In genomic region chr14:81436296-81437138, GRCh38 we compare ENCODE assay signal across 8 cellular contexts. TPM values are rescaled to one million over a fixed set of nuclear protein-coding genes. Genes with fewer than 3 reads are reported as not detected.
DNase-seq lines count a peak whose midpoint lies in the region; ATAC-seq and TF ChIP-seq lines count a peak whose summit lies in the region.

No MANE protein-coding gene starts in this region.

- H3K4me2 ChIP-seq in Loucy (ENCODE audit: low read depth, low read length, poor library complexity, severe bottlenecking) = peak overlapping the region; percentile 30

- TF ChIP-seq CTCF in Loucy (conservative IDR thresholded peaks at IDR 0.05; ENCODE audit: low read length) (no peak), body of pancreas (IDR thresholded peaks at IDR 0.05) (no peak), psoas muscle (IDR thresholded peaks at IDR 0.05) (no peak)

- TF ChIP-seq POLR2A in body of pancreas (IDR thresholded peaks at IDR 0.05) = no peak

- H3K27me3 ChIP-seq in H7 (ENCODE audit: control insufficient read depth, insufficient read depth, low read length) (peaks cover 11% of the 10 kb centered on the region), Loucy (ENCODE audit: insufficient read depth, low read length, poor library complexity, severe bottlenecking) (peaks cover 59% of the 10 kb centered on the region), body of pancreas (no peaks in the 10 kb centered on the region), psoas muscle (ENCODE audit: insufficient read depth in 3 of 3, low read length in 2 of 3) (no peaks in the 10 kb centered on the region)

- H3K4me3 Mint-ChIP-seq in T-helper 1 cell treated with Interleukin-12 subunit alpha and Interleukin-12 subunit beta and Interleukin-4 antibody, amounts not matched to agents 30 μg/mL and 1 μg/mL, for 36 hours = peak overlapping the region; percentile 61

- H3K79me2 ChIP-seq in Loucy (ENCODE audit: insufficient read depth, low read length) = no peaks in the 10 kb centered on the region

- H3K27me3 Mint-ChIP-seq in T-helper 1 cell treated with Interleukin-12 subunit alpha and Interleukin-12 subunit beta and Interleukin-4 antibody, amounts not matched to agents 30 μg/mL and 1 μg/mL, for 36 hours (ENCODE audit: low read depth) = peaks cover 83% of the 10 kb centered on the region

- no peak overlapping the region for H3K27ac Mint-ChIP-seq in T-helper 1 cell treated with Interleukin-12 subunit alpha and Interleukin-12 subunit beta and Interleukin-4 antibody, amounts not matched to agents 30 μg/mL and 1 μg/mL, for 36 hours

- H3K4me1 ChIP-seq in Loucy (ENCODE audit: insufficient read depth, low read length, poor library complexity, severe bottlenecking) = peaks cover 3% of the 10 kb centered on the region
- peaks cover 14% of the 10 kb centered on the region for H3K4me1 ChIP-seq in body of pancreas
- peaks cover 21% of the 10 kb centered on the region for H3K4me1 ChIP-seq in psoas muscle

- no peak overlapping the region for H3K9ac ChIP-seq in Loucy (ENCODE audit: low read depth, low read length, poor library complexity, severe bottlenecking)

- H3K36me3 ChIP-seq in H7 (replicated peaks; ENCODE audit: control insufficient read depth, insufficient read depth, low read length) = no peaks in the 10 kb centered on the region
- no peaks in the 10 kb centered on the region for H3K36me3 ChIP-seq in Loucy (ENCODE audit: insufficient read depth, low read length)
- no peaks in the 10 kb centered on the region for H3K36me3 ChIP-seq in body of pancreas (replicated peaks in 1 of 2; ENCODE audit: insufficient read depth in 1 of 2, low read depth in 2 of 2)
- H3K36me3 ChIP-seq in psoas muscle (ENCODE audit: insufficient read depth in 1 of 2, low read depth in 1 of 2) = no peaks in the 10 kb centered on the region

- no peaks in the 10 kb centered on the region for H4K20me1 ChIP-seq in Loucy (ENCODE audit: insufficient read depth, low read length, poor library complexity, severe bottlenecking)

- peak; percentile 97 for ATAC-seq in body of pancreas
- peak; percentile 96 to 98 (median 97) for ATAC-seq in psoas muscle
- ATAC-seq in GM18520 (IDR thresholded peaks at IDR 0.05; ENCODE audit: unreplicated experiment) = no peak

- H3K4me3 ChIP-seq in H7 (ENCODE audit: insufficient read depth, low read depth, low read length) = peak overlapping the region; percentile 83
- H3K4me3 ChIP-seq in Loucy (ENCODE audit: low read length, poor library complexity, severe bottlenecking) = peak overlapping the region; percentile 50
- H3K4me3 ChIP-seq in body of pancreas = peak overlapping the region in 1 of 2 donors; percentile 54
- peak overlapping the region; percentile 71 for H3K4me3 ChIP-seq in psoas muscle

- intact Hi-C loops in body of pancreas (cut with DNase I) = no loop called here
- intact Hi-C loops in psoas muscle (cut with DNase I) = loop anchor here in 1 of 2 donors (5.0 kb wide), 1 partner anchor 34 kb away; the partner anchor contains the start of gene STON2

- WGBS in body of pancreas, 2 donors = 1 to 5% methylated on average over 13 to 27 of the region's 79 CpGs
- WGBS in psoas muscle, 3 donors = 1 to 2% (median 1%) methylated on average over 62 to 79 of the region's 79 CpGs

- no peaks in the 10 kb centered on the region for H3F3A ChIP-seq in Loucy (ENCODE audit: low read depth)

- no peaks in the 10 kb centered on the region for H3K9me3 Mint-ChIP-seq in T-helper 1 cell treated with Interleukin-12 subunit alpha and Interleukin-12 subunit beta and Interleukin-4 antibody, amounts not matched to agents 30 μg/mL and 1 μg/mL, for 36 hours

- no peaks in the 10 kb centered on the region for H3K9me3 ChIP-seq in Loucy (ENCODE audit: insufficient read depth, low read depth, low read length)
- H3K9me3 ChIP-seq in body of pancreas = no peaks in the 10 kb centered on the region
- no peaks in the 10 kb centered on the region for H3K9me3 ChIP-seq in psoas muscle

- H3K4me1 Mint-ChIP-seq in T-helper 1 cell treated with Interleukin-12 subunit alpha and Interleukin-12 subunit beta and Interleukin-4 antibody, amounts not matched to agents 30 μg/mL and 1 μg/mL, for 36 hours (ENCODE audit: low read depth) = peaks cover 8% of the 10 kb centered on the region

- H2AFZ ChIP-seq in Loucy (ENCODE audit: low read length) = 0 out of 2 replicates have a peak overlapping the region, but pooled peaks have one; percentile 17

- DNase-seq in ELR (ENCODE audit: low read depth) (peak; percentile 6), H7 (peak; percentile 98), body of pancreas (peak; percentile 77 to 83 (median 78)), hypothalamus (lab: John Stamatoyannopoulos, UW) (peak in 49 of 51 donors; percentile 23 to 84 (median 63)), psoas muscle (peak; percentile 85 to 90)

- peak overlapping the region in 1 of 4 donors; percentile 4 for H3K27ac ChIP-seq in body of pancreas
- peak overlapping the region; percentile 74 for H3K27ac ChIP-seq in psoas muscle

- no peaks in the 10 kb centered on the region for H3K9me2 ChIP-seq in Loucy (replicated peaks; ENCODE audit: low read depth, low read length)

- no peaks in the 10 kb centered on the region for H3K36me3 Mint-ChIP-seq in T-helper 1 cell treated with Interleukin-12 subunit alpha and Interleukin-12 subunit beta and Interleukin-4 antibody, amounts not matched to agents 30 μg/mL and 1 μg/mL, for 36 hours (ENCODE audit: low read depth)

RNA-seq across cellular contexts. Expression of gene STON2, which starts 36.4 kb away (rescaled TPM):
- 26.9 and 28.5 TPM in 2 replicates for total RNA-seq in H7 (2014; rRNA removed; shearing (Covaris generic))
- total RNA-seq in body of pancreas (10 to 100 TPM in 1 of 2 donors, 1 to 10 TPM in 1; 6.6 to 16.6 TPM), psoas muscle (100 to 1,000 TPM in 1 of 4 donors, 10 to 100 TPM in 3; 37.4 to 147 (median 77.1) TPM)
- 10 to 100 TPM in 1 of 3 donors, 1 to 10 TPM in 2; 4.8 to 18.2 (median 6.2) TPM for polyA plus RNA-seq in psoas muscle

Comparison
In these comparisons a context has a peak if more than half of its experiments do, and no peak if none do; other contexts are left out.
1. DNase-seq: peak in every context shown above with its lines; median percentile 98 in H7; 88 in psoas muscle; 78 in body of pancreas; 63 in hypothalamus; 6 in ELR.